Comparison of ENCODE assay signal across 8 cellular contexts in genomic region chr3:171566803-171567422, GRCh38.
DNase-seq lines count a peak whose midpoint lies in the region; ATAC-seq and TF ChIP-seq lines count a peak whose summit lies in the region.

No MANE protein-coding gene starts in this region.

- H3K4me1 ChIP-seq in Panc1 (ENCODE audit: control insufficient read depth, insufficient read depth, low read length) = no peaks in the 10 kb centered on the region

- no peak overlapping the region for H3K4me3 ChIP-seq in Panc1 (ENCODE audit: low read depth in 2 of 2, low read length in 2 of 2)

- H3K27ac ChIP-seq in Panc1 (ENCODE audit: low read length) = no peak overlapping the region

- no peaks in the 10 kb centered on the region for H3K9me3 Mint-ChIP-seq in activated CD8-positive, alpha-beta memory T cell treated with anti-CD3 and anti-CD28 coated beads, Interleukin-2, amount 10 ng/mL, durations not matched to agents 7 days and 5 days (ENCODE audit: low read depth)
- H3K9me3 Mint-ChIP-seq in effector memory CD8-positive, alpha-beta T cell = no peaks in the 10 kb centered on the region

- POLR2A ChIA-PET in Panc1 (lab: Charles Lee) = no interaction called here

- no peaks in the 10 kb centered on the region for H3K36me3 ChIP-seq in Panc1 (ENCODE audit: control insufficient read depth, insufficient read depth, low read length)

- DNase-seq in activated CD8-positive, alpha-beta memory T cell treated with anti-CD3 and anti-CD28 coated beads, Interleukin-2, amount 10 ng/mL, durations not matched to agents 7 days and 5 days = no peak
- no peak for DNase-seq in activated CD8-positive, alpha-beta memory T cell treated with anti-CD3 and anti-CD28 coated beads for 24 hours
- peak; percentile 40 to 59 for DNase-seq in Kasumi-1 (lab: John Stamatoyannopoulos, UW)
- DNase-seq in Panc1 (ENCODE audit: low read depth, low spot score) = peak; percentile 15
- peak; percentile 10 to 16 (median 12) for DNase-seq in effector memory CD8-positive, alpha-beta T cell
- peak; percentile 50 for DNase-seq in myocyte (ENCODE audit: low read depth)
- DNase-seq in activated gamma-delta T cell (lab: John Stamatoyannopoulos, UW) = no peak

- peaks cover 19% of the 10 kb centered on the region for H3K27me3 Mint-ChIP-seq in activated CD8-positive, alpha-beta memory T cell treated with anti-CD3 and anti-CD28 coated beads, Interleukin-2, amount 10 ng/mL, durations not matched to agents 7 days and 5 days
- peaks cover 12 to 32% of the 10 kb centered on the region in 2 donors for H3K27me3 Mint-ChIP-seq in effector memory CD8-positive, alpha-beta T cell

- ATAC-seq in activated CD8-positive, alpha-beta memory T cell treated with anti-CD3 and anti-CD28 coated beads, Interleukin-2, amount 10 ng/mL, durations not matched to agents 7 days and 5 days = peak; percentile 66
- ATAC-seq in Panc1 (peak; percentile 77; the same call in 1 of the 2 replicates), GM18909 (IDR thresholded peaks at IDR 0.05; ENCODE audit: poor library complexity, unreplicated experiment) (no peak)
- peak; percentile 69 for ATAC-seq in effector memory CD8-positive, alpha-beta T cell (replicated peaks)

- peak; percentile 80; the same call in 1 of the 2 replicates for TF ChIP-seq CTCF in Panc1 (IDR thresholded peaks at IDR 0.05)

- BruUV-seq in Panc1 (replicated peaks; lab: Mats Ljungman, UMichigan) = no TSS peak

- in situ Hi-C loops in Panc1 (cut with HindIII; ENCODE audit: low pct_unique_long_range_greater_than_20kb, low sequenced_read_pairs) = no loop called here

- no peaks in the 10 kb centered on the region for H3K9me3 ChIP-seq in Panc1 (ENCODE audit: control insufficient read depth, insufficient read depth, low read depth, low read length)

- H3K4me3 Mint-ChIP-seq in activated CD8-positive, alpha-beta memory T cell treated with anti-CD3 and anti-CD28 coated beads, Interleukin-2, amount 10 ng/mL, durations not matched to agents 7 days and 5 days = no peak overlapping the region
- H3K4me3 Mint-ChIP-seq in effector memory CD8-positive, alpha-beta T cell = no peak overlapping the region

- H3K27ac Mint-ChIP-seq in activated CD8-positive, alpha-beta memory T cell treated with anti-CD3 and anti-CD28 coated beads, Interleukin-2, amount 10 ng/mL, durations not matched to agents 7 days and 5 days = no peak overlapping the region
- H3K27ac Mint-ChIP-seq in effector memory CD8-positive, alpha-beta T cell = no peak overlapping the region

- peaks cover 19% of the 10 kb centered on the region for H3K4me1 Mint-ChIP-seq in activated CD8-positive, alpha-beta memory T cell treated with anti-CD3 and anti-CD28 coated beads, Interleukin-2, amount 10 ng/mL, durations not matched to agents 7 days and 5 days
- H3K4me1 Mint-ChIP-seq in effector memory CD8-positive, alpha-beta T cell (ENCODE audit: low read depth in 2 of 2) = peaks cover under 1 to 7% of the 10 kb centered on the region in 2 donors

- CTCF ChIA-PET in activated CD8-positive, alpha-beta memory T cell treated with anti-CD3 and anti-CD28 coated beads, Interleukin-2, amount 10 ng/mL, durations not matched to agents 7 days and 5 days (lab: Charles Lee) = interaction anchor here (0.7 to 4.6 kb wide), 31 partner anchors 15 to 774 kb away, joined by 3 to 27 read pairs (median 4); partner anchors contain the start of genes EIF5A2 and TNIK
- CTCF ChIA-PET in Panc1 (lab: Charles Lee) = interaction anchor here (0.6 to 1.7 kb wide), 7 partner anchors 257 to 671 kb away, joined by 3 to 10 read pairs (median 4); no protein-coding TSS in a partner anchor

- no peaks in the 10 kb centered on the region; the same call in 1 of the 2 replicates for H3K27me3 ChIP-seq in Panc1 (ENCODE audit: control insufficient read depth, insufficient read depth, low read length)

- H3K36me3 Mint-ChIP-seq in activated CD8-positive, alpha-beta memory T cell treated with anti-CD3 and anti-CD28 coated beads, Interleukin-2, amount 10 ng/mL, durations not matched to agents 7 days and 5 days = no peaks in the 10 kb centered on the region
- no peaks in the 10 kb centered on the region for H3K36me3 Mint-ChIP-seq in effector memory CD8-positive, alpha-beta T cell (ENCODE audit: insufficient read depth)

- intact Hi-C loops in Panc1 (cut with micrococcal nuclease; ENCODE audit: unreplicated experiment) = loop anchor here (1.0 to 5.0 kb wide), 4 partner anchors 380 to 605 kb away; no protein-coding TSS in a partner anchor

Comparison
In these comparisons a context has a peak if more than half of its experiments do, and no peak if none do; other contexts are left out.
1. DNase-seq: peak in Kasumi-1 (2 of 2), Panc1 (single experiment), effector memory CD8-positive, alpha-beta T cell (3 of 3) and myocyte (single experiment); none in activated CD8-positive, alpha-beta memory T cell treated with anti-CD3 and anti-CD28 coated beads, Interleukin-2, amount 10 ng/mL, durations not matched to agents 7 days and 5 days (single experiment), activated CD8-positive, alpha-beta memory T cell treated with anti-CD3 and anti-CD28 coated beads for 24 hours (single experiment) and activated gamma-delta T cell (single experiment).